Comparison of ENCODE assay signal across 12 cellular contexts in the genomic region with DNA sequence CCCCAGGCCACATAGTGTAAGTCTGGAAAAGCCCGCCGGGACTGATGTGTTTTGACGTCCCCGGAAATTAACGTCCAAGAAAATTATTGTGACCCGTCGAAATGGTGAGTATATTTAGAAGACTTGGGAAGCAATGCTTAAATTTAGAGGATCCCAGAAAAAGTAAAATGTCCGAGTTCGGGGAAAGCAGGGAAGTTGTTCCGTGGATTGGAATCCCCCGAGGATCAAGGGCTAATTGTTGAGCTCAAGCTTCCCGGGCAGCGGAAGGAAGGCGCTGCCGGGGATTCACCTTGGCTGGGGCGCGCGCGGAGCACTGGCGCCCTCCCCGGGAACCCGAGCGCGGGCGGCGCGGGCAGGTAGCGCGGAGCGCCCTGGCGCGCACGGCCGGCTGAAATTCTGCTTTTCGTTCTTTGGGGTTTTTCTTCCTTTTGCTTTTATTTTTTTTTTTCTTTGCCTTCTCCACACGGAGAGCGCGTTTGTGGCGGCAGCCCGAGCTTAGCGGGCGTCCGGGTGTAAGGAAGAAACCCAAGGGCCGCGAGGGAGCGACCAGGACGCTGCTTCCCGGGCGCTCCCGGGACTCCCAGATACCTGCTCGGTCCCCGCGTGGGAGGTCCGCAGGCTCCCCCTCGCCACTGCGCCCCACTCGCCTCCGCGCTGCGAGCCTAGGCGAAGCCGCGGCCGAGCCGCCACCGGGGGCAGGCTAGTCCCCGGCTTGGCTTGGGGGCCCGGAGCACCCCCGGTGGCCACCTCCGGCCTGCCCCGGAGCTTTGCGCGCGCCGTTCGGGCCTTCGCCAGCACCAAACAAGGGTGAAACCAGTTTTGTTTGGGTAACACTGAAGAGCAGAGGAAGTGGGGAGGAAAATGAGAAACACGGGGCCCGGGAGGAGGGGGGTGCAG. TPM values are rescaled to one million over a fixed set of nuclear protein-coding genes. Genes with fewer than 3 reads are reported as not detected.
DNase-seq lines count a peak whose midpoint lies in the region; ATAC-seq, FAIRE-seq and TF ChIP-seq lines count a peak whose summit lies in the region.
"Had no signal": no experiment of that assay in that cellular context is flagged by ENCODE, and none has a peak within 500 bp of the region (broad histone marks: within the 10 kb centered on the region; RNA-seq: fewer than 3 reads in every experiment).

No MANE protein-coding gene starts in this region.

- H3K4me3 Mint-ChIP-seq in activated T-helper 17 cell treated with anti-CD3 and anti-CD28 coated beads, Interleukin-2, amount 50 U/mL, for 72 hours = peak overlapping the region; percentile 60
- H3K4me3 Mint-ChIP-seq in type B pancreatic cell = peak overlapping the region; percentile 90

- H3K27ac ChIP-seq in heart right ventricle = no peak overlapping the region
- H3K27ac ChIP-seq: esophagus squamous epithelium had no signal

- H3K27ac Mint-ChIP-seq in activated T-helper 17 cell treated with anti-CD3 and anti-CD28 coated beads, Interleukin-2, amount 50 U/mL, for 72 hours = peak overlapping the region; percentile 26
- H3K27ac Mint-ChIP-seq in type B pancreatic cell = peak overlapping the region; percentile 58

- H3K4me1 ChIP-seq in heart right ventricle (peaks cover 4 to 24% (median 12%) of the 10 kb centered on the region in 9 donors), mucosa of descending colon (ENCODE audit: low read depth) (no peaks in the 10 kb centered on the region)

- ATAC-seq in heart right ventricle = peak in 3 of 8 donors; percentile 59 to 65 (median 61)
- no peak for ATAC-seq in left cardiac atrium
- peak; percentile 38 for ATAC-seq in activated T-helper 17 cell treated with anti-CD3 and anti-CD28 coated beads, Interleukin-2, amount 50 U/mL, for 72 hours (replicated peaks)
- peak; percentile 32 for ATAC-seq in mucosa of descending colon

- WGBS in heart right ventricle, 2 donors = 2% methylated on average over 78 to 79 of the region's 79 CpGs

- TF ChIP-seq CTCF in heart right ventricle (IDR thresholded peaks at IDR 0.05) (peak in 8 of 9 donors; percentile 16 to 52 (median 39)), mucosa of descending colon (IDR thresholded peaks at IDR 0.05) (no peak), type B pancreatic cell (conservative IDR thresholded peaks at IDR 0.05) (peak; percentile 30)

- no peak for FAIRE-seq in GM12891 (lab: Jason Lieb, UNC)

- H3K4me1 Mint-ChIP-seq in activated T-helper 17 cell treated with anti-CD3 and anti-CD28 coated beads, Interleukin-2, amount 50 U/mL, for 72 hours = peaks cover 15% of the 10 kb centered on the region
- peaks cover 15% of the 10 kb centered on the region for H3K4me1 Mint-ChIP-seq in type B pancreatic cell (ENCODE audit: unreplicated experiment)

- H3K4me3 ChIP-seq in heart right ventricle = peak overlapping the region in 9 of 10 donors; percentile 12 to 45 (median 28)
- no peak overlapping the region for H3K4me3 ChIP-seq in mucosa of descending colon

- H3K9me3 ChIP-seq in heart right ventricle = no peaks in the 10 kb centered on the region
- no peaks in the 10 kb centered on the region for H3K9me3 ChIP-seq in mucosa of descending colon
- H3K9me3 ChIP-seq: esophagus squamous epithelium had no signal

- DNase-seq in heart right ventricle (peak in 1 of 2 donors; percentile 16), left cardiac atrium (no peak), mucosa of descending colon (no peak), type B pancreatic cell (ENCODE audit: extremely low spot score, unreplicated experiment) (no peak), GM03348 (ENCODE audit: low spot score) (no peak), HuH-7.5 (ENCODE audit: low spot score) (no peak), GM12891 (ENCODE audit: insufficient read length, low spot score) (no peak)
- DNase-seq: aorta, esophagus squamous epithelium, islet precursor cell, posterior cingulate gyrus had no signal

- H3K27me3 Mint-ChIP-seq in activated T-helper 17 cell treated with anti-CD3 and anti-CD28 coated beads, Interleukin-2, amount 50 U/mL, for 72 hours = peaks cover 45% of the 10 kb centered on the region
- H3K27me3 Mint-ChIP-seq in type B pancreatic cell = peaks cover 73% of the 10 kb centered on the region

- intact Hi-C loops in heart right ventricle (cut with DNase I) (loop anchor here in 3 of 10 donors (5.0 to 10.0 kb wide), 3 partner anchors 52 to 262 kb away; no protein-coding TSS in a partner anchor), left cardiac atrium (cut with DNase I) (no loop called here), mucosa of descending colon (cut with DNase I, micrococcal nuclease) (no loop called here)

- peaks cover 6% of the 10 kb centered on the region for H3K36me3 Mint-ChIP-seq in activated T-helper 17 cell treated with anti-CD3 and anti-CD28 coated beads, Interleukin-2, amount 50 U/mL, for 72 hours (ENCODE audit: low read depth)
- peaks cover 10% of the 10 kb centered on the region for H3K36me3 Mint-ChIP-seq in type B pancreatic cell

- H3K36me3 ChIP-seq in heart right ventricle (no peaks in the 10 kb centered on the region), mucosa of descending colon (ENCODE audit: low read depth) (no peaks in the 10 kb centered on the region)
- H3K36me3 ChIP-seq: esophagus squamous epithelium had no signal

- no peak for TF ChIP-seq POLR2A in GM12891 (IDR thresholded peaks at IDR 0.05; ENCODE audit: low read depth, low read length)

- peaks cover 33 to 97% (median 96%) of the 10 kb centered on the region in 7 donors for H3K27me3 ChIP-seq in heart right ventricle

- H3K9me3 Mint-ChIP-seq in activated T-helper 17 cell treated with anti-CD3 and anti-CD28 coated beads, Interleukin-2, amount 50 U/mL, for 72 hours = no peaks in the 10 kb centered on the region
- no peaks in the 10 kb centered on the region for H3K9me3 Mint-ChIP-seq in type B pancreatic cell

TF ChIP-seq in GM12891, 5 proteins besides CTCF, POLR2A, EP300 and RAD21:
- TF ChIP-seq POLR2AphosphoS5 (IDR thresholded peaks at IDR 0.05; ENCODE audit: low read depth, low read length) (no peak), TAF1 (IDR thresholded peaks at IDR 0.05; ENCODE audit: low read depth, low read length) (no peak), PAX5 (IDR thresholded peaks at IDR 0.05; ENCODE audit: insufficient read depth, low read length, severe bottlenecking) (no peak), SPI1 (IDR thresholded peaks at IDR 0.05; ENCODE audit: low read depth, low read length) (no peak), POU2F2 (IDR thresholded peaks at IDR 0.05; ENCODE audit: low read depth, low read length) (no peak)

RNA-seq across cellular contexts. Expression of a gene that starts 4.7 kb away (rescaled TPM):
- 100 to 1,000 TPM in 3 of 10 donors, 10 to 100 TPM in 7; 68.8 to 195 (median 81.6) TPM for total RNA-seq in heart right ventricle
- polyA plus RNA-seq in heart right ventricle = 10 to 100 TPM; 36.0 to 85.9 TPM
- 100 to 1,000 TPM in 1 of 2 donors, 10 to 100 TPM in 1; 94.3 to 114 TPM for total RNA-seq in left cardiac atrium
- total RNA-seq in activated T-helper 17 cell treated with anti-CD3 and anti-CD28 coated beads, Interleukin-2, amount 50 U/mL, for 72 hours = 100 to 1,000 TPM in 1 of 2 donors, 1 to 10 TPM in 1; 7.4 to 287 TPM
- total RNA-seq in mucosa of descending colon = 10 to 100 TPM in 2 of 3 donors, 1 to 10 TPM in 1; 7.6 to 27.6 (median 12.1) TPM
- 2,350 and 3,865 TPM in 2 replicates for total RNA-seq in type B pancreatic cell (ENCODE audit: low replicate concordance)
- not detected for polyA plus RNA-seq in GM12891 (2012; ENCODE audit: low read depth, missing spikeins)

RNA-seq across cellular contexts. Expression of a gene that starts 17.1 kb away (rescaled TPM):
- 1 to 10 TPM in 1 of 10 donors, under 1 TPM in 1, not detected in 8; 0.76 to 1.0 TPM for total RNA-seq in heart right ventricle
- 1 to 10 TPM in 1 of 2 donors, not detected in 1; 3.3 TPM for polyA plus RNA-seq in heart right ventricle
- not detected for total RNA-seq in left cardiac atrium
- not detected for total RNA-seq in activated T-helper 17 cell treated with anti-CD3 and anti-CD28 coated beads, Interleukin-2, amount 50 U/mL, for 72 hours
- total RNA-seq in mucosa of descending colon = not detected
- 1,584 and 3,976 TPM in 2 replicates for total RNA-seq in type B pancreatic cell (ENCODE audit: low replicate concordance)
- polyA plus RNA-seq in GM12891 (2012; ENCODE audit: low read depth, missing spikeins) = not detected
- total RNA-seq: esophagus squamous epithelium had no signal

RNA-seq across cellular contexts. Expression of a gene that starts 27.7 kb away (rescaled TPM):
- total RNA-seq in heart right ventricle = not detected
- under 1 TPM; 0.14 to 0.15 TPM for polyA plus RNA-seq in heart right ventricle
- total RNA-seq in left cardiac atrium = not detected
- not detected for total RNA-seq in activated T-helper 17 cell treated with anti-CD3 and anti-CD28 coated beads, Interleukin-2, amount 50 U/mL, for 72 hours
- under 1 TPM in 1 of 3 donors, not detected in 2; 0.17 TPM for total RNA-seq in mucosa of descending colon
- total RNA-seq in type B pancreatic cell (ENCODE audit: low replicate concordance) = 2.2 and 11.1 TPM in 2 replicates
- polyA plus RNA-seq in GM12891 (2012; ENCODE audit: low read depth, missing spikeins) = not detected
- polyA plus RNA-seq: aorta had no signal

Comparison
In these comparisons a context has a peak if more than half of its experiments do, and no peak if none do; other contexts are left out.
1. ATAC-seq: peak in activated T-helper 17 cell treated with anti-CD3 and anti-CD28 coated beads, Interleukin-2, amount 50 U/mL, for 72 hours (single experiment) and mucosa of descending colon (single experiment); none in left cardiac atrium (0 of 2).
2. RNA of a gene that starts 17.1 kb away (total RNA-seq): 1,584 to 3,976 TPM in type B pancreatic cell; 0.76 to 1.0 TPM in heart right ventricle, not detected in left cardiac atrium, not detected in activated T-helper 17 cell treated with anti-CD3 and anti-CD28 coated beads, Interleukin-2, amount 50 U/mL, for 72 hours and not detected in mucosa of descending colon; every median in the first group is over 100 times any median in the second.